Comparison of ENCODE assay signal across 12 cellular contexts in the genomic region with DNA sequence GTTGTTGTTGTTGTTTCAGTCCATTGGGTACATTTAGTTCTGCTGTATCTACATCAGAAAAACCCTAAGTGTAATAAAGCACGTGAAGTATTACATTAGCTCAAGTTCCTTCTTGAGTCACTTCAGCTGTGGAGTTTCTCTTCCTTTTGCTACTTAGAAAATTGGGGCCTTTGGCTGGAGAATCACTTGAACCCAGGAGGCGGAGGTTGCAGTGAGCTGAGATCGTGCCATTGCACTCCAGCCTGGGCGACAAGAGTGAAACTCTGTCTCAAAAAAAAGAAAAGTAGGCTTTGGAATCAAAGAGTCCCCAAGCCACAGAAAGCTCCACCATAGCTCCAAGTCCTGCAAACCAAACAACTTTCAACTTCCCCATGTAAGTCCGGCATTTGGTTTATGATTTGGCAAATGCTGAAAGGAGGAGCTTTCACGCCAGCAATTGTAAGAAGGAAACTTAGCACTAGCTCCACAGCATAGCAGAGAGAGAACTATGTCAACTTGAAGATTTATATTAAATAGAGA. TPM values are rescaled to one million over a fixed set of nuclear protein-coding genes. Genes with fewer than 3 reads are reported as not detected.
DNase-seq lines count a peak whose midpoint lies in the region; ATAC-seq and TF ChIP-seq lines count a peak whose summit lies in the region.
"Had no signal": no experiment of that assay in that cellular context is flagged by ENCODE, and none has a peak within 500 bp of the region (broad histone marks: within the 10 kb centered on the region; RNA-seq: fewer than 3 reads in every experiment).

No MANE protein-coding gene starts in this region.

- DNase-seq in heart left ventricle (no peak), hepatic stellate cell (ENCODE audit: low spot score) (no peak), COR-L47 (lab: John Stamatoyannopoulos, UW) (no peak), uterus (no peak)
- DNase-seq: activated CD4-positive, alpha-beta T cell treated with anti-CD3 and anti-CD28 coated beads for 48 hours; NCI-H2171 treated with DMSO at 0.1 percent for 48 hours had no signal

- H3K27me3 ChIP-seq in HUES64 (ENCODE audit: insufficient read depth, low read length): no peaks in the 10 kb centered on the region
- no peaks in the 10 kb centered on the region for H3K27me3 ChIP-seq in heart left ventricle
- H3K27me3 ChIP-seq in skeletal muscle tissue (ENCODE audit: control insufficient read depth in 3 of 3, insufficient read depth in 3 of 3, low read length in 3 of 3): no peaks in the 10 kb centered on the region
- H3K27me3 ChIP-seq in uterus: no peaks in the 10 kb centered on the region

- peaks cover 17% of the 10 kb centered on the region for H3K4me1 ChIP-seq in HUES64 (ENCODE audit: insufficient read depth, low read length)
- peaks cover 0 to 27% (median 0%) of the 10 kb centered on the region in 12 donors for H3K4me1 ChIP-seq in heart left ventricle
- H3K4me1 ChIP-seq in skeletal muscle tissue (ENCODE audit: control insufficient read depth in 3 of 3, insufficient read depth in 3 of 3, low read length in 3 of 3): peaks cover 0 to 15% (median 12%) of the 10 kb centered on the region in 3 donors
- H3K4me1 ChIP-seq in uterus: no peaks in the 10 kb centered on the region
- H3K4me1 ChIP-seq: parathyroid adenoma had no signal

- no peaks in the 10 kb centered on the region for H3K9me3 ChIP-seq in HUES64 (ENCODE audit: insufficient read depth, low read depth, low read length)
- peaks cover 0 to 7% (median 0%) of the 10 kb centered on the region in 12 donors for H3K9me3 ChIP-seq in heart left ventricle
- H3K9me3 ChIP-seq in skeletal muscle tissue (ENCODE audit: control insufficient read depth in 3 of 3, low read length in 3 of 3): no peaks in the 10 kb centered on the region
- no peaks in the 10 kb centered on the region for H3K9me3 ChIP-seq in uterus

- TF ChIP-seq POLR2A in heart left ventricle (IDR thresholded peaks at IDR 0.05) (no peak), uterus (IDR thresholded peaks at IDR 0.05) (no peak)

- 0 out of 2 replicates have a peak overlapping the region, but pooled peaks have one; percentile 23 for H3K27ac ChIP-seq in HUES64 (ENCODE audit: low read depth, low read length)
- peak overlapping the region in 4 of 12 donors; percentile 14 to 94 (median 53) for H3K27ac ChIP-seq in heart left ventricle
- peak overlapping the region; percentile 57 for H3K27ac ChIP-seq in skeletal muscle tissue (ENCODE audit: low read depth, low read length)
- no peak overlapping the region for H3K27ac ChIP-seq in uterus
- H3K27ac ChIP-seq: KMS-11, parathyroid adenoma had no signal

- H3K9ac ChIP-seq in HUES64 (ENCODE audit: low read depth, low read length) (no peak overlapping the region), skeletal muscle tissue (ENCODE audit: low read depth in 1 of 3, low read length in 3 of 3) (no peak overlapping the region)
- H3K9ac ChIP-seq: KMS-11, parathyroid adenoma had no signal

- WGBS in HUES64: 83% methylated on average over 6 of the region's 6 CpGs
- 80 to 87% (median 84%) methylated on average over 6 of the region's 6 CpGs for WGBS in heart left ventricle, 4 donors

- no peak for TF ChIP-seq CTCF in heart left ventricle (IDR thresholded peaks at IDR 0.05)
- TF ChIP-seq CTCF in uterus (IDR thresholded peaks at IDR 0.05): no peak

- intact Hi-C loops in heart left ventricle (cut with DNase I) (no loop called here), uterus (cut with DNase I; ENCODE audit: low total_unique reads) (no loop called here)

- H3K36me3 ChIP-seq in HUES64 (ENCODE audit: insufficient read depth, low read length) (no peaks in the 10 kb centered on the region), heart left ventricle (no peaks in the 10 kb centered on the region), skeletal muscle tissue (ENCODE audit: control insufficient read depth in 3 of 3, insufficient read depth in 3 of 3, low read length in 3 of 3) (no peaks in the 10 kb centered on the region), uterus (no peaks in the 10 kb centered on the region)

- ATAC-seq in GM19351 (IDR thresholded peaks at IDR 0.05; ENCODE audit: unreplicated experiment) (peak; percentile 39), heart left ventricle (peak; percentile 59 to 76 (median 69)), GM19035 (IDR thresholded peaks at IDR 0.05; ENCODE audit: unreplicated experiment) (no peak)

- no peak overlapping the region for H3K4me3 ChIP-seq in HUES64 (ENCODE audit: low read length)
- no peak overlapping the region for H3K4me3 ChIP-seq in heart left ventricle
- H3K4me3 ChIP-seq in skeletal muscle tissue (ENCODE audit: low read length in 3 of 3): no peak overlapping the region
- H3K4me3 ChIP-seq in uterus: no peak overlapping the region

RNA-seq across cellular contexts. Expression of gene RNF144B, which starts 56.5 kb away (rescaled TPM):
- 1.6 TPM for polyA plus RNA-seq in HUES64 (2013, experiment 1 of 2)
- polyA plus RNA-seq in HUES64 (2013, experiment 2 of 2): 1.1 TPM
- total RNA-seq in heart left ventricle: 10 to 100 TPM in 5 of 9 donors, 1 to 10 TPM in 4; 7.1 to 20.7 (median 12.3) TPM
- 1 to 10 TPM; 6.1 to 8.0 TPM for polyA plus RNA-seq in heart left ventricle
- 15.1 TPM for total RNA-seq in skeletal muscle tissue
- total RNA-seq in uterus: 10 to 100 TPM in 3 of 4 donors, 1 to 10 TPM in 1; 8.2 to 35.7 (median 23.1) TPM

Comparison
In these comparisons a context has a peak if more than half of its experiments do, and no peak if none do; other contexts are left out.
1. H3K27ac ChIP-seq: peak in HUES64 (single experiment) and skeletal muscle tissue (single experiment); none in uterus (0 of 2).